In genomic region chr16:27285676-27286196, GRCh38 we compare ENCODE assay signal across 10 cellular contexts. TPM values are rescaled to one million over a fixed set of nuclear protein-coding genes. Genes with fewer than 3 reads are reported as not detected.
DNase-seq lines count a peak whose midpoint lies in the region; ATAC-seq and TF ChIP-seq lines count a peak whose summit lies in the region.
"Had no signal": no experiment of that assay in that cellular context is flagged by ENCODE, and none has a peak within 500 bp of the region (broad histone marks: within the 10 kb centered on the region; RNA-seq: fewer than 3 reads in every experiment).

No MANE protein-coding gene starts in this region.

- peaks cover 58% of the 10 kb centered on the region for H3K4me1 Mint-ChIP-seq in activated B cell treated with CpG ODN at 0.5 μM for 24 hours

- H3K4me3 ChIP-seq in heart left ventricle (no peak overlapping the region), smooth muscle cell (no peak overlapping the region)
- H3K4me3 ChIP-seq: hepatocyte had no signal

- TF ChIP-seq CTCF in activated B cell treated with CpG ODN at 0.5 μM for 24 hours (IDR thresholded peaks at IDR 0.05) (no peak), heart left ventricle (IDR thresholded peaks at IDR 0.05) (no peak), smooth muscle cell (IDR thresholded peaks at IDR 0.05; ENCODE audit: borderline replicate concordance, insufficient read depth, poor library complexity, severe bottlenecking) (no peak), GM13977 (IDR thresholded peaks at IDR 0.05; ENCODE audit: extremely low read depth, insufficient read depth, missing control alignments) (no peak)

- H4K20me1 ChIP-seq in smooth muscle cell (ENCODE audit: low read depth): no peaks in the 10 kb centered on the region

- intact Hi-C loops in activated B cell treated with CpG ODN at 0.5 μM for 24 hours (cut with micrococcal nuclease) (loop anchor here (2.0 kb wide), 1 partner anchor 15 kb away; no protein-coding TSS in a partner anchor), heart left ventricle (cut with DNase I) (no loop called here)

- H3F3A ChIP-seq in smooth muscle cell (ENCODE audit: low read depth): no peaks in the 10 kb centered on the region

- H3K36me3 ChIP-seq in heart left ventricle (no peaks in the 10 kb centered on the region), smooth muscle cell (ENCODE audit: low read depth) (no peaks in the 10 kb centered on the region)

- H3K36me3 Mint-ChIP-seq in activated B cell treated with CpG ODN at 0.5 μM for 24 hours (ENCODE audit: low read depth): no peaks in the 10 kb centered on the region

- H3K9me3 Mint-ChIP-seq in activated B cell treated with CpG ODN at 0.5 μM for 24 hours: peaks cover 4% of the 10 kb centered on the region

- no peak overlapping the region for H2AFZ ChIP-seq in smooth muscle cell (ENCODE audit: low read depth)
- H2AFZ ChIP-seq: hepatocyte had no signal

- no peak overlapping the region for H3K4me2 ChIP-seq in smooth muscle cell
- H3K4me2 ChIP-seq: hepatocyte had no signal

- CTCF ChIA-PET in activated B cell treated with CpG ODN at 0.5 μM for 24 hours (lab: Charles Lee): interaction anchor here (1.5 kb wide), 1 partner anchor 51 kb away, joined by 3 read pairs; no protein-coding TSS in a partner anchor

- no peak for TF ChIP-seq POLR2A in heart left ventricle (IDR thresholded peaks at IDR 0.05)

- H3K9me3 ChIP-seq in heart left ventricle (peaks cover 0 to 2% (median 0%) of the 10 kb centered on the region in 12 donors), smooth muscle cell (replicated peaks; ENCODE audit: low read depth) (no peaks in the 10 kb centered on the region)

- POLR2A ChIA-PET in activated B cell treated with CpG ODN at 0.5 μM for 24 hours (lab: Charles Lee): interaction anchor here (0.5 to 1.8 kb wide), 8 partner anchors 10 to 100 kb away, joined by 3 to 13 read pairs (median 4); no protein-coding TSS in a partner anchor

- H3K4me1 ChIP-seq in heart left ventricle (peaks cover 0 to 34% (median 8%) of the 10 kb centered on the region in 12 donors), smooth muscle cell (ENCODE audit: low read depth) (no peaks in the 10 kb centered on the region)

- H3K27ac Mint-ChIP-seq in activated B cell treated with CpG ODN at 0.5 μM for 24 hours: peak overlapping the region; percentile 69

- H3K27ac ChIP-seq in heart left ventricle: peak overlapping the region in 5 of 12 donors; percentile 24 to 84 (median 52)
- peak overlapping the region; percentile 14 for H3K27ac ChIP-seq in smooth muscle cell (ENCODE audit: low read depth)
- H3K27ac ChIP-seq: hepatocyte had no signal

- H3K4me3 Mint-ChIP-seq in activated B cell treated with CpG ODN at 0.5 μM for 24 hours: no peak overlapping the region

- no peaks in the 10 kb centered on the region for H3K79me2 ChIP-seq in smooth muscle cell (ENCODE audit: low read depth)
- H3K79me2 ChIP-seq: hepatocyte had no signal

- ATAC-seq in activated B cell treated with CpG ODN at 0.5 μM for 24 hours (ENCODE audit: low read depth): peak; percentile 33
- ATAC-seq in heart left ventricle: peak in 3 of 4 donors; percentile 43 to 63 (median 54)
- no peak for ATAC-seq in HG03342 (IDR thresholded peaks at IDR 0.05; ENCODE audit: unreplicated experiment)

- 67 to 75% (median 70%) methylated on average over 6 of the region's 6 CpGs for WGBS in heart left ventricle, 4 donors
- WGBS in smooth muscle cell (ENCODE audit: low lambda C conversion rate): 91% methylated on average over 6 of the region's 6 CpGs

- in situ Hi-C loops in KBM-7 (cut with MboI; ENCODE audit: low pct_unique_long_range_greater_than_20kb, low sequenced_read_pairs): no loop called here
- in situ Hi-C loops in GM13977 (cut with MboI; ENCODE audit: low pct_unique_long_range_greater_than_20kb, low sequenced_read_pairs, unreplicated experiment): no loop called here

- H3K27me3 Mint-ChIP-seq in activated B cell treated with CpG ODN at 0.5 μM for 24 hours: no peaks in the 10 kb centered on the region

- H3K27me3 ChIP-seq in heart left ventricle (no peaks in the 10 kb centered on the region), smooth muscle cell (ENCODE audit: low read depth) (no peaks in the 10 kb centered on the region)
- H3K27me3 ChIP-seq: hepatocyte had no signal

- H3K9ac ChIP-seq in smooth muscle cell (ENCODE audit: low read depth): no peak overlapping the region

- DNase-seq in KBM-7 (peak; percentile 38), activated B cell treated with CpG ODN at 0.5 μM for 24 hours (no peak), heart left ventricle (peak in 4 of 5 donors; percentile 31 to 37 (median 34)), smooth muscle cell (lab: John Stamatoyannopoulos, UW; ENCODE audit: unreplicated experiment) (no peak), superior temporal gyrus (ENCODE audit: extremely low spot score) (no peak), NCI-H524 treated with DMSO at 0.1 percent for 48 hours (lab: John Stamatoyannopoulos, UW) (no peak), GM13977 (ENCODE audit: low spot score) (no peak)
- DNase-seq: NCI-H2107 had no signal

RNA-seq across cellular contexts. Expression of gene NSMCE1, which starts 17.2 kb away (rescaled TPM):
- 61.0 and 68.3 TPM in 2 replicates for total RNA-seq in activated B cell treated with CpG ODN at 0.5 μM for 24 hours
- 10 to 100 TPM; 29.6 to 48.7 (median 36.8) TPM for total RNA-seq in heart left ventricle
- polyA plus RNA-seq in heart left ventricle: 10 to 100 TPM; 38.2 to 40.1 TPM
- 35.7 and 36.9 TPM in 2 replicates for total RNA-seq in smooth muscle cell
- polyA plus RNA-seq in smooth muscle cell: 59.1 and 61.2 TPM in 2 replicates

RNA-seq across cellular contexts. Expression of gene IL4R, which starts 28.0 kb away (rescaled TPM):
- total RNA-seq in activated B cell treated with CpG ODN at 0.5 μM for 24 hours (176 and 202 TPM in 2 replicates), heart left ventricle (10 to 100 TPM in 4 of 9 donors, 1 to 10 TPM in 5; 6.7 to 47.4 (median 8.2) TPM), smooth muscle cell (13.4 and 17.2 TPM in 2 replicates)
- polyA plus RNA-seq in heart left ventricle (1 to 10 TPM; 5.8 to 9.9 TPM), smooth muscle cell (24.0 and 35.3 TPM in 2 replicates)

Comparison
In these comparisons a context has a peak if more than half of its experiments do, and no peak if none do; other contexts are left out.
1. DNase-seq: peak in KBM-7 (single experiment) and heart left ventricle (4 of 5); none in activated B cell treated with CpG ODN at 0.5 μM for 24 hours (single experiment), smooth muscle cell (single experiment), superior temporal gyrus (single experiment), NCI-H524 treated with DMSO at 0.1 percent for 48 hours (single experiment) and GM13977 (single experiment).